ENCODE assay signal across 14 cellular contexts in genomic region chr11:39367526-39367925, GRCh38.
A peak's percentile ranks its signal among the peaks of the same experiment; 100 is the strongest.
DNase-seq lines count a peak whose midpoint lies in the region; ATAC-seq and TF ChIP-seq lines count a peak whose summit lies in the region.
"Had no signal": no experiment of that assay in that cellular context is flagged by ENCODE, and none has a peak within 500 bp of the region (broad histone marks: within the 10 kb centered on the region; RNA-seq: fewer than 3 reads in every experiment).

No MANE protein-coding gene starts in this region.

- TF ChIP-seq EP300 in upper lobe of left lung (IDR thresholded peaks at IDR 0.05) = no peak

- H3K27me3 ChIP-seq in CD4-positive, CD25-positive, alpha-beta regulatory T cell (ENCODE audit: control insufficient read depth, insufficient read depth, low read length) = no peaks in the 10 kb centered on the region
- no peaks in the 10 kb centered on the region for H3K27me3 ChIP-seq in heart left ventricle
- no peaks in the 10 kb centered on the region for H3K27me3 ChIP-seq in upper lobe of left lung

- H3K4me3 Mint-ChIP-seq in CD4-positive, CD25-positive, alpha-beta regulatory T cell = peak overlapping the region in 2 of 4 donors; percentile 0 to 13
- peak overlapping the region; percentile 46 for H3K4me3 Mint-ChIP-seq in T-helper 17 cell
- peak overlapping the region; percentile 26 to 47 for H3K4me3 Mint-ChIP-seq in effector memory CD8-positive, alpha-beta T cell
- no peak overlapping the region for H3K4me3 Mint-ChIP-seq in chondrocyte (ENCODE audit: unreplicated experiment)
- H3K4me3 Mint-ChIP-seq: CD14-positive monocyte had no signal

- WGBS in heart left ventricle, 4 donors = 57 to 64% (median 61%) methylated on average over 3 of the region's 3 CpGs
- WGBS in upper lobe of left lung, 2 donors = 63 to 72% methylated on average over 3 of the region's 3 CpGs

- TF ChIP-seq POLR2A in heart left ventricle (IDR thresholded peaks at IDR 0.05) (no peak), upper lobe of left lung (IDR thresholded peaks at IDR 0.05) (no peak)

- no peaks in the 10 kb centered on the region for H3K36me3 Mint-ChIP-seq in CD4-positive, CD25-positive, alpha-beta regulatory T cell
- no peaks in the 10 kb centered on the region for H3K36me3 Mint-ChIP-seq in T-helper 17 cell (ENCODE audit: low read depth)
- peaks cover 18% of the 10 kb centered on the region for H3K36me3 Mint-ChIP-seq in effector memory CD8-positive, alpha-beta T cell (ENCODE audit: insufficient read depth)
- H3K36me3 Mint-ChIP-seq in chondrocyte (ENCODE audit: low read depth) = no peaks in the 10 kb centered on the region
- H3K36me3 Mint-ChIP-seq: CD14-positive monocyte had no signal

- no peaks in the 10 kb centered on the region for H3K36me3 ChIP-seq in CD4-positive, CD25-positive, alpha-beta regulatory T cell (ENCODE audit: control insufficient read depth, insufficient read depth, low read length)
- H3K36me3 ChIP-seq in heart left ventricle (no peaks in the 10 kb centered on the region), upper lobe of left lung (no peaks in the 10 kb centered on the region)

- peak overlapping the region; percentile 27 for H3K4me3 ChIP-seq in CD4-positive, CD25-positive, alpha-beta regulatory T cell (ENCODE audit: low read depth, low read length)
- no peak overlapping the region for H3K4me3 ChIP-seq in Jurkat, Clone E6-1 (ENCODE audit: low read length)
- H3K4me3 ChIP-seq in heart left ventricle (no peak overlapping the region), upper lobe of left lung (no peak overlapping the region)
- H3K4me3 ChIP-seq: A549 had no signal

- peaks cover 11% of the 10 kb centered on the region for H3K4me1 ChIP-seq in CD4-positive, CD25-positive, alpha-beta regulatory T cell (ENCODE audit: control insufficient read depth, insufficient read depth, low read length, poor library complexity, severe bottlenecking)
- H3K4me1 ChIP-seq in heart left ventricle (peaks cover 0 to 3% (median 0%) of the 10 kb centered on the region in 12 donors), upper lobe of left lung (no peaks in the 10 kb centered on the region)
- H3K4me1 ChIP-seq: A549 had no signal

- ATAC-seq in CD4-positive, CD25-positive, alpha-beta regulatory T cell (ENCODE audit: low read depth in 2 of 2) = peak; percentile 36 to 37
- ATAC-seq in T-helper 17 cell = peak; percentile 62
- ATAC-seq in effector memory CD8-positive, alpha-beta T cell (replicated peaks) = peak; percentile 59
- ATAC-seq in heart left ventricle = no peak
- no peak for ATAC-seq in upper lobe of left lung (ENCODE audit: low FRiP score in 2 of 2)
- ATAC-seq: A549 had no signal

- peak in 1 of 3 donors; percentile 32 for DNase-seq in CD4-positive, CD25-positive, alpha-beta regulatory T cell
- peak; percentile 93 for DNase-seq in Jurkat, Clone E6-1 (ENCODE audit: low read depth, low spot score)
- DNase-seq in T-helper 17 cell = no peak
- no peak for DNase-seq in effector memory CD8-positive, alpha-beta T cell
- DNase-seq in NCI-H524 treated with DMSO at 0.1 percent for 48 hours (lab: John Stamatoyannopoulos, UW) = no peak
- no peak for DNase-seq in chondrocyte (ENCODE audit: low spot score)
- DNase-seq in heart left ventricle = no peak
- no peak for DNase-seq in upper lobe of left lung
- DNase-seq: GOT3, NCI-H187 treated with DMSO at 0.1 percent for 48 hours, NCI-H2171 treated with DMSO at 0.1 percent for 48 hours, NCI-H510A treated with DMSO at 0.1 percent for 48 hours had no signal

- intact Hi-C loops in heart left ventricle (cut with DNase I) = no loop called here

- no peak overlapping the region for H3K27ac ChIP-seq in CD4-positive, CD25-positive, alpha-beta regulatory T cell (ENCODE audit: insufficient read depth, low read length, poor library complexity, severe bottlenecking)
- H3K27ac ChIP-seq in heart left ventricle (no peak overlapping the region), upper lobe of left lung (no peak overlapping the region)
- H3K27ac ChIP-seq: A549 had no signal

- peak overlapping the region; percentile 0 to 62 (median 52) for H3K27ac Mint-ChIP-seq in CD4-positive, CD25-positive, alpha-beta regulatory T cell
- H3K27ac Mint-ChIP-seq in T-helper 17 cell (peak overlapping the region; percentile 92), chondrocyte (ENCODE audit: unreplicated experiment) (no peak overlapping the region)
- peak overlapping the region; percentile 60 to 73 for H3K27ac Mint-ChIP-seq in effector memory CD8-positive, alpha-beta T cell
- H3K27ac Mint-ChIP-seq: CD14-positive monocyte had no signal

- H3K4me1 Mint-ChIP-seq in CD4-positive, CD25-positive, alpha-beta regulatory T cell = peaks cover 17 to 51% (median 28%) of the 10 kb centered on the region in 4 donors
- H3K4me1 Mint-ChIP-seq in T-helper 17 cell (peaks cover 24% of the 10 kb centered on the region), chondrocyte (ENCODE audit: low read depth) (peaks cover 3% of the 10 kb centered on the region)
- peaks cover 16 to 39% of the 10 kb centered on the region in 2 donors for H3K4me1 Mint-ChIP-seq in effector memory CD8-positive, alpha-beta T cell (ENCODE audit: low read depth in 2 of 2)

- no peaks in the 10 kb centered on the region for H3K27me3 Mint-ChIP-seq in CD4-positive, CD25-positive, alpha-beta regulatory T cell
- H3K27me3 Mint-ChIP-seq in T-helper 17 cell (no peaks in the 10 kb centered on the region), chondrocyte (ENCODE audit: low read depth) (no peaks in the 10 kb centered on the region)
- no peaks in the 10 kb centered on the region for H3K27me3 Mint-ChIP-seq in effector memory CD8-positive, alpha-beta T cell

- no peak for TF ChIP-seq CTCF in chondrocyte (IDR thresholded peaks at IDR 0.05)
- no peak for TF ChIP-seq CTCF in heart left ventricle (IDR thresholded peaks at IDR 0.05)
- TF ChIP-seq CTCF in upper lobe of left lung (IDR thresholded peaks at IDR 0.05) = no peak

- H3K9me3 ChIP-seq in CD4-positive, CD25-positive, alpha-beta regulatory T cell (ENCODE audit: control insufficient read depth in 2 of 2, low read length in 2 of 2) = no peaks in the 10 kb centered on the region
- H3K9me3 ChIP-seq in T-helper 17 cell (ENCODE audit: control insufficient read depth, low read length, poor library complexity, severe bottlenecking) (no peaks in the 10 kb centered on the region), heart left ventricle (no peaks in the 10 kb centered on the region), upper lobe of left lung (no peaks in the 10 kb centered on the region)
- H3K9me3 ChIP-seq: A549 had no signal

- H3K9me3 Mint-ChIP-seq in CD4-positive, CD25-positive, alpha-beta regulatory T cell = peaks cover 0 to under 1% (median 0%) of the 10 kb centered on the region in 7 donors
- H3K9me3 Mint-ChIP-seq in effector memory CD8-positive, alpha-beta T cell = no peaks in the 10 kb centered on the region
- H3K9me3 Mint-ChIP-seq in chondrocyte (ENCODE audit: low read depth) = no peaks in the 10 kb centered on the region
- H3K9me3 Mint-ChIP-seq: CD14-positive monocyte had no signal

Comparison
In these comparisons a context has a peak if more than half of its experiments do, and no peak if none do; other contexts are left out.
1. ATAC-seq: peak in CD4-positive, CD25-positive, alpha-beta regulatory T cell (2 of 2), T-helper 17 cell (single experiment) and effector memory CD8-positive, alpha-beta T cell (single experiment); none in heart left ventricle (0 of 4) and upper lobe of left lung (0 of 2).